Comparison of ENCODE assay signal across 3 cellular contexts in the genomic region with DNA sequence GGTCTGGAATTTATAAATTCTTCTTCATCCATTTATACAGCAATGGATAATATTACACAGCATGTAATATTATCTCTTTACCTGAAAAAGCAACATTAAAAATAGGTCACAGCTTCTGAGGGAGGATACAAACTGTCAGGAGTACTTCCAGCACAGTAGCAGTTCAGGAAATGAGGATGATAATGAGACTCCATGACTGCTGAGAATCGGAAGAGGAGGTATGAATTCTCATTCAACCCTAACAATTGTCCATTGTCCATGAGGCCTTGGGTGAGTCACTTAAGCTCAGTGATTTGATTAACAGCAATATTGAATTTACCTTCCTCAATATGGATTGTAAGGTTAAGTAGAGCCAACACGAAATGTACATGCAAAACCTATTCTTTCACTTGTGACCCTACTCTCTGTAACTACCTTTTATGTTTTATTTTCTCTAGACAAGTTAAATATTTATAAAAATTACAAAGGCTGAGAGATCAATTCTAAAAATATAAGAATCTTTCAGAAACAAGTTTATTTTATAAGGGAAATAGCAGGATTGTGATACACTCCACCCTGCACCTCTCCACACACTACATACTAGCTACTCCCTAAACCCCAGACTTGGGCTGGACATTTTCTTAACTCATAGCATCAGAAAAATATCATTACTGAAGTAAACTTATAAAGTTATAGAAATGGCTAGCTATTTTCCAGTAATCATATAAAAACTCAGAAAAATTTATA.
TF ChIP-seq lines count a peak whose summit lies in the region.

No MANE protein-coding gene starts in this region.

TF ChIP-seq in GM12891, 5 proteins besides CTCF, POLR2A, EP300 and RAD21 (continued from another document):
- TF ChIP-seq POU2F2 (IDR thresholded peaks at IDR 0.05; ENCODE audit: low read depth, low read length) (no peak), POLR2AphosphoS5 (IDR thresholded peaks at IDR 0.05; ENCODE audit: low read depth, low read length) (no peak)
TF ChIP-seq in GM12891: peak in this region for 0.

TF ChIP-seq in endothelial cell of umbilical vein, 7 proteins besides CTCF, POLR2A, EP300 and RAD21 (continued from another document):
- TF ChIP-seq GATA2 (IDR thresholded peaks at IDR 0.05; ENCODE audit: insufficient read depth, insufficient read length, low read depth, low read length), result peak; percentile 71
- TF ChIP-seq, protein P1, sequence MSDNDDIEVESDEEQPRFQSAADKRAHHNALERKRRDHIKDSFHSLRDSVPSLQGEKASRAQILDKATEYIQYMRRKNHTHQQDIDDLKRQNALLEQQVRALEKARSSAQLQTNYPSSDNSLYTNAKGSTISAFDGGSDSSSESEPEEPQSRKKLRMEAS (IDR thresholded peaks at IDR 0.05; ENCODE audit: insufficient read depth, insufficient read length), result no peak
- peak; percentile 89 for TF ChIP-seq FOS (IDR thresholded peaks at IDR 0.05; ENCODE audit: borderline replicate concordance, insufficient read depth, low read length)
- TF ChIP-seq POLR2AphosphoS5 (IDR thresholded peaks at IDR 0.05; ENCODE audit: insufficient read depth, low read depth, low read length), result peak; percentile 43

TF ChIP-seq in SK-N-SH treated with all-trans-retinoic acid at 6 μM for 48 hours, 23 proteins besides CTCF, POLR2A, EP300 and RAD21:
- TF ChIP-seq, protein P2, sequence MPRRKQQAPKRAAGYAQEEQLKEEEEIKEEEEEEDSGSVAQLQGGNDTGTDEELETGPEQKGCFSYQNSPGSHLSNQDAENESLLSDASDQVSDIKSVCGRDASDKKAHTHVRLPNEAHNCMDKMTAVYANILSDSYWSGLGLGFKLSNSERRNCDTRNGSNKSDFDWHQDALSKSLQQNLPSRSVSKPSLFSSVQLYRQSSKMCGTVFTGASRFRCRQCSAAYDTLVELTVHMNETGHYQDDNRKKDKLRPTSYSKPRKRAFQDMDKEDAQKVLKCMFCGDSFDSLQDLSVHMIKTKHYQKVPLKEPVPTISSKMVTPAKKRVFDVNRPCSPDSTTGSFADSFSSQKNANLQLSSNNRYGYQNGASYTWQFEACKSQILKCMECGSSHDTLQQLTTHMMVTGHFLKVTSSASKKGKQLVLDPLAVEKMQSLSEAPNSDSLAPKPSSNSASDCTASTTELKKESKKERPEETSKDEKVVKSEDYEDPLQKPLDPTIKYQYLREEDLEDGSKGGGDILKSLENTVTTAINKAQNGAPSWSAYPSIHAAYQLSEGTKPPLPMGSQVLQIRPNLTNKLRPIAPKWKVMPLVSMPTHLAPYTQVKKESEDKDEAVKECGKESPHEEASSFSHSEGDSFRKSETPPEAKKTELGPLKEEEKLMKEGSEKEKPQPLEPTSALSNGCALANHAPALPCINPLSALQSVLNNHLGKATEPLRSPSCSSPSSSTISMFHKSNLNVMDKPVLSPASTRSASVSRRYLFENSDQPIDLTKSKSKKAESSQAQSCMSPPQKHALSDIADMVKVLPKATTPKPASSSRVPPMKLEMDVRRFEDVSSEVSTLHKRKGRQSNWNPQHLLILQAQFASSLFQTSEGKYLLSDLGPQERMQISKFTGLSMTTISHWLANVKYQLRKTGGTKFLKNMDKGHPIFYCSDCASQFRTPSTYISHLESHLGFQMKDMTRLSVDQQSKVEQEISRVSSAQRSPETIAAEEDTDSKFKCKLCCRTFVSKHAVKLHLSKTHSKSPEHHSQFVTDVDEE (CRISPR knock-in tag; IDR thresholded peaks at IDR 0.05), result no peak
- no peak for TF ChIP-seq ESRRG (CRISPR knock-in tag; IDR thresholded peaks at IDR 0.05)
